1 cellular context compared by ENCODE assay signal in genomic region chr14:104581521-104581920, GRCh38.
A peak's percentile ranks its signal among the peaks of the same experiment; 100 is the strongest.
TF ChIP-seq lines count a peak whose summit lies in the region.

No MANE protein-coding gene starts in this region.

TF ChIP-seq in HEK293, 187 proteins besides CTCF, POLR2A, EP300 and RAD21 (continued from another document):
- TF ChIP-seq ZNF211 (tag by site-specific recombination; IDR thresholded peaks at IDR 0.05; ENCODE audit: low read depth): no peak
- TF ChIP-seq ZNF223 (tag by site-specific recombination; IDR thresholded peaks at IDR 0.05): no peak
- no peak for TF ChIP-seq ZNF121 (tag by site-specific recombination; IDR thresholded peaks at IDR 0.05)
- TF ChIP-seq PRDM2 (tag by site-specific recombination; IDR thresholded peaks at IDR 0.05; ENCODE audit: borderline replicate concordance): no peak
- no peak for TF ChIP-seq ZNF548 (tag by site-specific recombination; IDR thresholded peaks at IDR 0.05)
- TF ChIP-seq HIC1 (tag by site-specific recombination; IDR thresholded peaks at IDR 0.05): no peak
- peak; percentile 18; the same call in 1 of the 2 replicates for TF ChIP-seq GLIS2 (tag by site-specific recombination; IDR thresholded peaks at IDR 0.05)
- TF ChIP-seq ZNF404 (tag by site-specific recombination; IDR thresholded peaks at IDR 0.05): no peak
TF ChIP-seq in HEK293: peak in this region for 4.
